ENCODE assay signal across 8 cellular contexts in the genomic region with DNA sequence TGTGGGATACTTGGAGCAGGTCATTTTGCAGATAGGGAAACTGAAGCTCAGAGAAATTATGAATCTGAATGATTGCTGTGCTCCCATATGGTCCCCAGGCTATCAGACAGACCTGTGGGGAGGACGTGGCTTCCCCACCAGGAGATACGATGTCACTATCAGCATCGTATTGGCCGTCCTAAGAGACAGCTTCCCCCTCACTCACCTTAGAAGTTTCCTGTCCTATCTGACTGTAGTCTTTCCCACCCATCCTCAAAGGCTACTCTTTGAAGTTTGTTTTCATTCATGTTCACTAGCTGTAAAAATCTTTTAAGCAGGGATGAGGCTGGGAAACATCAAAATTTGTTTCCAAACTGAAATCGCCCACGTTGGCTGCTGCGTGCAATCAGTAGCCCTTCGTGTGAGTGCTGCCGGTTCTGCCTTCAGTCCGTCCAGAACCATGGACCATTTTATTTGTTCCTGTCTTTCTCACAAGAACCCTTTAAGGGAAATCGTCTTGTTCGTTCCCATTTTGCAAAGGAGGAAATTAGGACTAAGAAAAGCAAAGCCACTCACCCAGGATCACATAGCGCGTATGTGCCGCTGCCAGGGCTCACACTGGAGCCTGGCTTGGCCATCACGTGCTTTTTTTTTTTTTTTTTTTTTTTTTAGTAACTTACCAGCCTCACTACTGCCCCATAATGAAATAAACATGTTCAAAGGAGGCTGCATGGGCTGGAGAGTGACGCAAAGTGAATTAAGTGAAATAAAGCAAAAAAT. TPM values are rescaled to one million over a fixed set of nuclear protein-coding genes. Genes with fewer than 3 reads are reported as not detected.
DNase-seq lines count a peak whose midpoint lies in the region; ATAC-seq lines count a peak whose summit lies in the region.

No MANE protein-coding gene starts in this region.

- H3K27ac Mint-ChIP-seq in immature natural killer cell = peak overlapping the region; percentile 93 to 99 (median 97)
- H3K27ac Mint-ChIP-seq in stimulated activated naive CD8-positive, alpha-beta T cell treated with anti-CD3 and anti-CD28 coated beads, Interleukin-15, amount 100 ng/mL, for 72 hours = peak overlapping the region in 1 of 2 donors; percentile 88

- peak overlapping the region; percentile 89 to 99 (median 98) for H3K4me3 Mint-ChIP-seq in immature natural killer cell
- H3K4me3 Mint-ChIP-seq in stimulated activated naive CD8-positive, alpha-beta T cell treated with anti-CD3 and anti-CD28 coated beads, Interleukin-15, amount 100 ng/mL, for 72 hours = peak overlapping the region; percentile 95

- H3K27me3 Mint-ChIP-seq in immature natural killer cell (ENCODE audit: low read depth in 3 of 3) = peaks cover 4 to 18% (median 14%) of the 10 kb centered on the region in 3 donors
- no peaks in the 10 kb centered on the region for H3K27me3 Mint-ChIP-seq in stimulated activated naive CD8-positive, alpha-beta T cell treated with anti-CD3 and anti-CD28 coated beads, Interleukin-15, amount 100 ng/mL, for 72 hours

- no peaks in the 10 kb centered on the region for H3K36me3 Mint-ChIP-seq in immature natural killer cell

- no peaks in the 10 kb centered on the region for H3K9me3 Mint-ChIP-seq in immature natural killer cell
- H3K9me3 Mint-ChIP-seq in stimulated activated naive CD8-positive, alpha-beta T cell treated with anti-CD3 and anti-CD28 coated beads, Interleukin-15, amount 100 ng/mL, for 72 hours = no peaks in the 10 kb centered on the region

- ATAC-seq in stimulated activated naive CD8-positive, alpha-beta T cell treated with anti-CD3 and anti-CD28 coated beads, Interleukin-15, amount 100 ng/mL, for 72 hours = no peak
- no peak for ATAC-seq in HG02763 (IDR thresholded peaks at IDR 0.05; ENCODE audit: unreplicated experiment)

- peaks cover 43 to 56% of the 10 kb centered on the region in 2 donors for H3K4me1 Mint-ChIP-seq in immature natural killer cell
- peaks cover 41% of the 10 kb centered on the region for H3K4me1 Mint-ChIP-seq in stimulated activated naive CD8-positive, alpha-beta T cell treated with anti-CD3 and anti-CD28 coated beads, Interleukin-15, amount 100 ng/mL, for 72 hours

- peak in 9 of 14 donors; percentile 7 to 65 (median 29) for DNase-seq in C1 segment of cervical spinal cord (lab: John Stamatoyannopoulos, UW)
- peak; percentile 45 for DNase-seq in LHCN-M2 (ENCODE audit: low read depth)
- peak; percentile 54 for DNase-seq in astrocyte of the hippocampus (ENCODE audit: low read depth, low spot score)
- DNase-seq in immature natural killer cell = peak; percentile 21 to 47 (median 39)
- DNase-seq in stimulated activated naive CD8-positive, alpha-beta T cell treated with anti-CD3 and anti-CD28 coated beads, Interleukin-15, amount 100 ng/mL, for 72 hours = no peak
- no peak for DNase-seq in islet precursor cell
- DNase-seq in NCI-H1694 treated with DMSO at 0.1 percent for 48 hours (lab: John Stamatoyannopoulos, UW) = no peak

RNA-seq across cellular contexts. Expression of a gene that starts 1.0 kb away (rescaled TPM):
- total RNA-seq in LHCN-M2 (2014; rRNA removed) = 19.6 and 28.8 TPM in 2 replicates
- 15.8 TPM for polyA plus RNA-seq in LHCN-M2 (2012)
- 10 to 100 TPM in 2 of 3 donors, 1 to 10 TPM in 1; 9.6 to 17.0 (median 10.4) TPM for polyA plus RNA-seq in immature natural killer cell

RNA-seq across cellular contexts. Expression of a gene that starts 44.5 kb away (rescaled TPM):
- total RNA-seq in LHCN-M2 (2014; rRNA removed) = 11.4 and 15.5 TPM in 2 replicates
- polyA plus RNA-seq in LHCN-M2 (2012) = 15.4 TPM
- 100 to 1,000 TPM; 145 to 216 (median 183) TPM for polyA plus RNA-seq in immature natural killer cell

Comparison
In these comparisons a context has a peak if more than half of its experiments do, and no peak if none do; other contexts are left out.
1. DNase-seq: peak in C1 segment of cervical spinal cord (9 of 14), LHCN-M2 (single experiment), astrocyte of the hippocampus (single experiment) and immature natural killer cell (3 of 3); none in stimulated activated naive CD8-positive, alpha-beta T cell treated with anti-CD3 and anti-CD28 coated beads, Interleukin-15, amount 100 ng/mL, for 72 hours (0 of 2), islet precursor cell (single experiment) and NCI-H1694 treated with DMSO at 0.1 percent for 48 hours (single experiment).